In genomic region chr10:131231965-131232541, GRCh38 we compare ENCODE assay signal across 14 cellular contexts.
"Had no signal": no experiment of that assay in that cellular context is flagged by ENCODE, and none has a peak within 500 bp of the region (broad histone marks: within the 10 kb centered on the region; RNA-seq: fewer than 3 reads in every experiment).

No MANE protein-coding gene starts in this region.

- H3K4me1 ChIP-seq: ascending aorta, foreskin keratinocyte, thyroid gland, uterus had no signal

- H3K9me3 ChIP-seq: ascending aorta, neutrophil, thyroid gland, uterus had no signal

- H3K4me3 Mint-ChIP-seq: activated B cell treated with CpG ODN at 0.5 μM for 24 hours; activated CD4-positive, alpha-beta T cell treated with anti-CD3 and anti-CD28 coated beads, Interleukin-2, amount 10 ng/mL, durations not matched to agents 24 days and 14 days; activated naive CD8-positive, alpha-beta T cell treated with anti-CD3 and anti-CD28 coated beads, Interleukin-2, amount 50 U/mL, for 24 hours; naive thymus-derived CD4-positive, alpha-beta T cell; stimulated activated effector memory CD8-positive, alpha-beta T cell treated with anti-CD3 and anti-CD28 coated beads, Interleukin-12 subunit alpha, Interleukin-12 subunit beta, amount 100 ng/mL, for 72 hours had no signal

- H3K27me3 Mint-ChIP-seq: activated B cell treated with CpG ODN at 0.5 μM for 24 hours; activated CD4-positive, alpha-beta T cell treated with anti-CD3 and anti-CD28 coated beads, Interleukin-2, amount 10 ng/mL, durations not matched to agents 24 days and 14 days; activated naive CD8-positive, alpha-beta T cell treated with anti-CD3 and anti-CD28 coated beads, Interleukin-2, amount 50 U/mL, for 24 hours; naive thymus-derived CD4-positive, alpha-beta T cell had no signal

- H3K27ac Mint-ChIP-seq: activated B cell treated with CpG ODN at 0.5 μM for 24 hours; activated CD4-positive, alpha-beta T cell treated with anti-CD3 and anti-CD28 coated beads, Interleukin-2, amount 10 ng/mL, durations not matched to agents 24 days and 14 days; activated naive CD8-positive, alpha-beta T cell treated with anti-CD3 and anti-CD28 coated beads, Interleukin-2, amount 50 U/mL, for 24 hours; naive thymus-derived CD4-positive, alpha-beta T cell; stimulated activated effector memory CD8-positive, alpha-beta T cell treated with anti-CD3 and anti-CD28 coated beads, Interleukin-12 subunit alpha, Interleukin-12 subunit beta, amount 100 ng/mL, for 72 hours had no signal

- H3K27me3 ChIP-seq: ascending aorta, foreskin keratinocyte, neutrophil, thyroid gland, uterus had no signal

- H3K4me3 ChIP-seq: ascending aorta, skin epidermis, thyroid gland, uterus had no signal

- H3K27ac ChIP-seq: ascending aorta, foreskin keratinocyte, neutrophil, skin epidermis, thyroid gland, uterus had no signal

- H3K4me1 Mint-ChIP-seq: activated B cell treated with CpG ODN at 0.5 μM for 24 hours; activated CD4-positive, alpha-beta T cell treated with anti-CD3 and anti-CD28 coated beads, Interleukin-2, amount 10 ng/mL, durations not matched to agents 24 days and 14 days; activated naive CD8-positive, alpha-beta T cell treated with anti-CD3 and anti-CD28 coated beads, Interleukin-2, amount 50 U/mL, for 24 hours; naive thymus-derived CD4-positive, alpha-beta T cell; stimulated activated effector memory CD8-positive, alpha-beta T cell treated with anti-CD3 and anti-CD28 coated beads, Interleukin-12 subunit alpha, Interleukin-12 subunit beta, amount 100 ng/mL, for 72 hours had no signal

- H3K36me3 ChIP-seq: ascending aorta, neutrophil, thyroid gland, uterus had no signal

- H3K9me3 Mint-ChIP-seq: activated B cell treated with CpG ODN at 0.5 μM for 24 hours; activated CD4-positive, alpha-beta T cell treated with anti-CD3 and anti-CD28 coated beads, Interleukin-2, amount 10 ng/mL, durations not matched to agents 24 days and 14 days; stimulated activated effector memory CD8-positive, alpha-beta T cell treated with anti-CD3 and anti-CD28 coated beads, Interleukin-12 subunit alpha, Interleukin-12 subunit beta, amount 100 ng/mL, for 72 hours had no signal

- ATAC-seq: activated naive CD8-positive, alpha-beta T cell treated with anti-CD3 and anti-CD28 coated beads, Interleukin-2, amount 50 U/mL, for 24 hours; foreskin keratinocyte; left colon; naive thymus-derived CD4-positive, alpha-beta T cell; stimulated activated effector memory CD8-positive, alpha-beta T cell treated with anti-CD3 and anti-CD28 coated beads, Interleukin-12 subunit alpha, Interleukin-12 subunit beta, amount 100 ng/mL, for 72 hours had no signal

- H3K36me3 Mint-ChIP-seq: naive thymus-derived CD4-positive, alpha-beta T cell; stimulated activated effector memory CD8-positive, alpha-beta T cell treated with anti-CD3 and anti-CD28 coated beads, Interleukin-12 subunit alpha, Interleukin-12 subunit beta, amount 100 ng/mL, for 72 hours had no signal

- DNase-seq: activated B cell treated with CpG ODN at 0.5 μM for 24 hours; activated CD4-positive, alpha-beta T cell treated with anti-CD3 and anti-CD28 coated beads, Interleukin-2, amount 10 ng/mL, durations not matched to agents 24 days and 14 days; activated CD8-positive, alpha-beta memory T cell treated with anti-CD3 and anti-CD28 coated beads for 24 hours; activated naive CD4-positive, alpha-beta T cell treated with Interleukin-2 at 50 U/mL for 16 hours; activated naive CD8-positive, alpha-beta T cell treated with anti-CD3 and anti-CD28 coated beads, Interleukin-2, amount 50 U/mL, for 24 hours; foreskin keratinocyte; left colon; naive thymus-derived CD4-positive, alpha-beta T cell; thyroid gland; uterus had no signal
